ENCODE assay signal across 8 cellular contexts in genomic region chr7:73668103-73668937, GRCh38. TPM values are rescaled to one million over a fixed set of nuclear protein-coding genes. Genes with fewer than 3 reads are reported as not detected.
DNase-seq lines count a peak whose midpoint lies in the region; ATAC-seq and TF ChIP-seq lines count a peak whose summit lies in the region.

No MANE protein-coding gene starts in this region.

- CTCF ChIA-PET in BJ (lab: Yijun Ruan, JAX): interaction anchor here (0.6 to 2.9 kb wide), 24 partner anchors 8 to 97 kb away, joined by 3 to 20 read pairs (median 4); partner anchors contain the start of gene MLXIPL

- peak overlapping the region; percentile 77 for H3K4me3 ChIP-seq in BJ (ENCODE audit: low read depth, low read length)
- peak overlapping the region; percentile 37 for H3K4me3 ChIP-seq in effector memory CD4-positive, alpha-beta T cell (ENCODE audit: insufficient read depth, low read depth, low read length, poor library complexity, severe bottlenecking)

- ATAC-seq in GM19463 (IDR thresholded peaks at IDR 0.05; ENCODE audit: unreplicated experiment) (peak; percentile 8), omental fat pad (ENCODE audit: low FRiP score) (no peak)

- H3K4me3 Mint-ChIP-seq in neural crest cell: peak overlapping the region; percentile 94

- peak overlapping the region; percentile 64 for H3K27ac Mint-ChIP-seq in neural crest cell (ENCODE audit: unreplicated experiment)

- peaks cover 10% of the 10 kb centered on the region for H3K4me1 ChIP-seq in effector memory CD4-positive, alpha-beta T cell (ENCODE audit: control insufficient read depth, insufficient read depth, low read length, poor library complexity, severe bottlenecking)

- H3K27ac ChIP-seq in effector memory CD4-positive, alpha-beta T cell (ENCODE audit: insufficient read depth, low read length, poor library complexity, severe bottlenecking): no peak overlapping the region

- peaks cover 28% of the 10 kb centered on the region for H3K4me1 Mint-ChIP-seq in neural crest cell

- peaks cover under 1% of the 10 kb centered on the region for H3K9me3 Mint-ChIP-seq in neural crest cell

- peaks cover 3% of the 10 kb centered on the region; the same call in 1 of the 2 replicates for H3K36me3 ChIP-seq in BJ (ENCODE audit: control insufficient read depth, insufficient read depth, low read length)
- no peaks in the 10 kb centered on the region for H3K36me3 ChIP-seq in effector memory CD4-positive, alpha-beta T cell (ENCODE audit: control insufficient read depth, insufficient read depth, low read length)

- DNase-seq in BJ (ENCODE audit: low read depth): no peak
- DNase-seq in NCI-H2227 treated with DMSO at 0.1 percent for 48 hours (lab: John Stamatoyannopoulos, UW): peak; percentile 32
- no peak for DNase-seq in effector memory CD4-positive, alpha-beta T cell
- no peak for DNase-seq in neural crest cell (ENCODE audit: low read depth, low spot score)
- no peak for DNase-seq in stimulated activated CD4-positive, alpha-beta T cell treated with anti-CD3 and anti-CD28 coated beads, Interleukin-15, amount 100 ng/mL, for 24 hours
- DNase-seq in A172 (ENCODE audit: low spot score): no peak
- no peak for DNase-seq in omental fat pad (ENCODE audit: low spot score)

- H3K27me3 Mint-ChIP-seq in neural crest cell (ENCODE audit: low read depth): peaks cover 8% of the 10 kb centered on the region

- POLR2A ChIA-PET in BJ (lab: Charles Lee): interaction anchor here (0.5 kb wide), 1 partner anchor 30 kb away, joined by 4 read pairs; no protein-coding TSS in a partner anchor

- peaks cover 6% of the 10 kb centered on the region for H3K36me3 Mint-ChIP-seq in neural crest cell (ENCODE audit: low read depth)

- H3K9me3 ChIP-seq in effector memory CD4-positive, alpha-beta T cell (ENCODE audit: control insufficient read depth, low read length): no peaks in the 10 kb centered on the region

- no peak for TF ChIP-seq CTCF in BJ (IDR thresholded peaks at IDR 0.05; ENCODE audit: insufficient read depth, low read depth, low read length)
- TF ChIP-seq CTCF in neural crest cell (conservative IDR thresholded peaks at IDR 0.05): no peak
- no peak for TF ChIP-seq CTCF in omental fat pad (IDR thresholded peaks at IDR 0.05)

- H3K27me3 ChIP-seq in BJ (ENCODE audit: control insufficient read depth, insufficient read depth, low read length): no peaks in the 10 kb centered on the region
- H3K27me3 ChIP-seq in effector memory CD4-positive, alpha-beta T cell (replicated peaks; ENCODE audit: control insufficient read depth, insufficient read depth, low read length, poor library complexity, severe bottlenecking): peaks cover 11% of the 10 kb centered on the region

RNA-seq across cellular contexts. Expression of gene VPS37D, which starts 0.7 kb away (rescaled TPM):
- polyA plus RNA-seq in BJ (2011; rRNA removed): 2.2 and 3.3 TPM in 2 replicates
- polyA minus RNA-seq in BJ (2011; rRNA and poly(A)+ RNA removed): 1.5 and 1.6 TPM in 2 replicates
- total RNA-seq in neural crest cell (10.0 and 10.1 TPM in 2 replicates), omental fat pad (1 to 10 TPM in 2 of 4 donors, under 1 TPM in 1, not detected in 1; 0.28 to 1.5 (median 1.1) TPM)
- 6.6 and 8.3 TPM in 2 replicates for total RNA-seq in A172 (2014; rRNA removed; shearing (Covaris generic))

RNA-seq across cellular contexts. Expression of gene DNAJC30, which starts 14.9 kb away (rescaled TPM):
- 6.4 and 6.9 TPM in 2 replicates for polyA plus RNA-seq in BJ (2011; rRNA removed)
- polyA minus RNA-seq in BJ (2011; rRNA and poly(A)+ RNA removed): 5.1 TPM in 2 replicates
- total RNA-seq in neural crest cell (11.1 and 11.4 TPM in 2 replicates), omental fat pad (1 to 10 TPM; 4.0 to 5.3 (median 4.7) TPM)
- total RNA-seq in A172 (2014; rRNA removed; shearing (Covaris generic)): 1.4 and 2.5 TPM in 2 replicates

RNA-seq across cellular contexts. Expression of gene BUD23, which starts 15.1 kb away (rescaled TPM):
- polyA plus RNA-seq in BJ (2011; rRNA removed): 66.9 and 69.8 TPM in 2 replicates
- 14.8 and 25.3 TPM in 2 replicates for polyA minus RNA-seq in BJ (2011; rRNA and poly(A)+ RNA removed)
- total RNA-seq in neural crest cell (66.9 and 70.8 TPM in 2 replicates), omental fat pad (10 to 100 TPM; 28.8 to 52.2 (median 45.0) TPM)
- 129 and 138 TPM in 2 replicates for total RNA-seq in A172 (2014; rRNA removed; shearing (Covaris generic))

RNA-seq across cellular contexts. Expression of gene MLXIPL, which starts 44.0 kb away (rescaled TPM):
- polyA plus RNA-seq in BJ (2011; rRNA removed): not detected in 2 replicates
- polyA minus RNA-seq in BJ (2011; rRNA and poly(A)+ RNA removed): not detected in 2 replicates
- total RNA-seq in neural crest cell: 0.80 and 1.1 TPM in 2 replicates
- not detected in 2 replicates for total RNA-seq in A172 (2014; rRNA removed; shearing (Covaris generic))
- total RNA-seq in omental fat pad: 100 to 1,000 TPM in 1 of 4 donors, 10 to 100 TPM in 3; 37.3 to 217 (median 54.5) TPM

RNA-seq across cellular contexts. Expression of gene STX1A, which starts 51.1 kb away (rescaled TPM):
- polyA plus RNA-seq in BJ (2011; rRNA removed): 10.7 and 12.2 TPM in 2 replicates
- polyA minus RNA-seq in BJ (2011; rRNA and poly(A)+ RNA removed): 7.2 and 8.6 TPM in 2 replicates
- total RNA-seq in neural crest cell: 16.4 and 17.7 TPM in 2 replicates
- 18.6 and 30.2 TPM in 2 replicates for total RNA-seq in A172 (2014; rRNA removed; shearing (Covaris generic))
- 10 to 100 TPM in 1 of 4 donors, 1 to 10 TPM in 3; 3.6 to 10.4 (median 4.8) TPM for total RNA-seq in omental fat pad
